In genomic region chr12:96986883-96987523, GRCh38 we compare ENCODE assay signal across 8 cellular contexts.
DNase-seq lines count a peak whose midpoint lies in the region; ATAC-seq, FAIRE-seq and TF ChIP-seq lines count a peak whose summit lies in the region.

No MANE protein-coding gene starts in this region.

- TF ChIP-seq CTCF in esophagus squamous epithelium (IDR thresholded peaks at IDR 0.05), result peak in 4 of 6 experiments; percentile 26 to 42 (median 30)
- TF ChIP-seq CTCF in retinal pigment epithelial cell (conservative IDR thresholded peaks at IDR 0.05; ENCODE audit: low read depth, low read length), result peak; percentile 66

- H3K27ac ChIP-seq in esophagus squamous epithelium, result no peak overlapping the region

- H3K36me3 ChIP-seq in esophagus squamous epithelium, result no peaks in the 10 kb centered on the region

- FAIRE-seq in RCC 7860 (lab: Jason Lieb, UNC), result peak; percentile 62

- 36 to 37% methylated on average over 2 of the region's 2 CpGs for WGBS in esophagus squamous epithelium, 2 donors

- no peak for TF ChIP-seq POLR2A in esophagus squamous epithelium (IDR thresholded peaks at IDR 0.05)

- intact Hi-C loops in esophagus squamous epithelium (cut with DNase I), result no loop called here

- no peaks in the 10 kb centered on the region for H3K9me3 ChIP-seq in esophagus squamous epithelium

- H3K4me3 ChIP-seq in esophagus squamous epithelium (no peak overlapping the region), retinal pigment epithelial cell (ENCODE audit: low read length) (no peak overlapping the region)

- DNase-seq in DMS79 (lab: John Stamatoyannopoulos, UW), result peak; percentile 30
- DNase-seq in HS-5 (ENCODE audit: low read depth), result peak; percentile 15
- no peak for DNase-seq in RCC 7860 (ENCODE audit: low spot score)
- DNase-seq in esophagus squamous epithelium (lab: John Stamatoyannopoulos, UW), result no peak
- no peak for DNase-seq in retinal pigment epithelial cell (ENCODE audit: low read depth)

- no peak for ATAC-seq in HG03045 (IDR thresholded peaks at IDR 0.05; ENCODE audit: unreplicated experiment)
- ATAC-seq in HG02571 (IDR thresholded peaks at IDR 0.05; ENCODE audit: unreplicated experiment), result no peak
- ATAC-seq in GM18511 (IDR thresholded peaks at IDR 0.05; ENCODE audit: unreplicated experiment), result no peak

- H3K27me3 ChIP-seq in esophagus squamous epithelium, result peaks cover 0 to 44% (median 0%) of the 10 kb centered on the region in 4 donors

- peaks cover 4 to 11% (median 8%) of the 10 kb centered on the region in 3 donors for H3K4me1 ChIP-seq in esophagus squamous epithelium

Comparison
In these comparisons a context has a peak if more than half of its experiments do, and no peak if none do; other contexts are left out.
1. DNase-seq: peak in DMS79 (single experiment) and HS-5 (single experiment); none in RCC 7860 (single experiment), esophagus squamous epithelium (single experiment) and retinal pigment epithelial cell (single experiment).